In genomic region chr5:72522607-72523006, GRCh38 we compare ENCODE assay signal across 11 cellular contexts. TPM values are rescaled to one million over a fixed set of nuclear protein-coding genes. Genes with fewer than 3 reads are reported as not detected.
"Had no signal": no experiment of that assay in that cellular context is flagged by ENCODE, and none has a peak within 500 bp of the region (broad histone marks: within the 10 kb centered on the region; RNA-seq: fewer than 3 reads in every experiment).

No MANE protein-coding gene starts in this region.

- H3K27ac ChIP-seq: GM23248 had no signal

- H3K4me3 ChIP-seq: GM23248, HAP-1, K562 had no signal

- FAIRE-seq: HTR-8/SVneo, K562 had no signal

- H3K4me1 ChIP-seq: HAP-1 had no signal

- ATAC-seq: HCT116, K562 had no signal

- DNase-seq: GM23248, GOT3, H7, IMR-90, KG1 had no signal

- H3K36me3 ChIP-seq: HAP-1 had no signal

- H2AFZ ChIP-seq: GM23248 had no signal

- H3K9ac ChIP-seq: GM23248 had no signal

RNA-seq across cellular contexts. Expression of gene ZNF366, which starts 15.4 kb away (rescaled TPM):
- total RNA-seq: GM23248, H4, H7, HT-29, IMR-90, K562 had no signal
- polyA plus RNA-seq: GM23248, IMR-90, K562 had no signal
